In the genomic region with DNA sequence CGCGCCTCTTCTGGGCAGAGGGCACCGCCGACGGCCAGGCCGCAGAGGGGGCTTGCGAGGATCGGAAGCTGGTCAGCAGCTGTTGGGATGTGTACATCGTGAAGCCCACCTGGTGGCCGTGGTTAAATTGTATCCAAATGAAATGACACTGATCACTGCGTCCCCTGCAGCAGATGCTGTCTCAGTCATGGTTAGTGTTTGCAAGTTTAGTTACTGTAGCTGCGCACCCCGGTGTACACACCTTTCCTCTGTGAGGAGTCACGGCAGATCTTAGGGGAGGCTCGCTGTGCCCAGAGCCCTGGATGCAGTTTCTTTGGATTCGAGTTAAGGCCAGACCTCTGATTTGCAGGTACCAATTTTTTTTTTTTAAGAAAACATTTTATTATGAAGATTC, we compare ENCODE assay signal across 1 cellular context.
TF ChIP-seq lines count a peak whose summit lies in the region.

No MANE protein-coding gene starts in this region.

TF ChIP-seq in HepG2, 621 proteins besides CTCF, POLR2A, EP300 and RAD21:
- TF ChIP-seq ZC3H4 (CRISPR knock-in tag; IDR thresholded peaks at IDR 0.05; ENCODE audit: borderline replicate concordance) (0 out of 2 replicates have a peak, but pooled peaks have one; percentile 5), ARID2 (CRISPR knock-in tag; IDR thresholded peaks at IDR 0.05; ENCODE audit: borderline replicate concordance) (peak; percentile 77), SAP130 (CRISPR knock-in tag; IDR thresholded peaks at IDR 0.05; ENCODE audit: low read depth) (peak; percentile 0; the same call in 1 of the 2 replicates), ZNF652 (CRISPR knock-in tag; IDR thresholded peaks at IDR 0.05; ENCODE audit: borderline replicate concordance, low read depth) (no peak), ZSCAN9 (CRISPR knock-in tag; IDR thresholded peaks at IDR 0.05; ENCODE audit: borderline replicate concordance) (0 out of 2 replicates have a peak, but pooled peaks have one; percentile 8), ATRX (CRISPR knock-in tag; IDR thresholded peaks at IDR 0.05; ENCODE audit: borderline replicate concordance) (0 out of 2 replicates have a peak, but pooled peaks have one; percentile 70), KDM5A (IDR thresholded peaks at IDR 0.05; ENCODE audit: borderline replicate concordance, low read length) (peak; percentile 76; the same call in 1 of the 2 replicates), TEAD3 (CRISPR knock-in tag; optimal IDR thresholded peaks at IDR 0.05; ENCODE audit: borderline replicate concordance) (peak; percentile 32), SMYD3 (CRISPR knock-in tag; IDR thresholded peaks at IDR 0.05) (0 out of 2 replicates have a peak, but pooled peaks have one; percentile 19), ZNF790 (CRISPR knock-in tag; IDR thresholded peaks at IDR 0.05; ENCODE audit: borderline replicate concordance) (0 out of 2 replicates have a peak, but pooled peaks have one; percentile 3), YEATS2 (CRISPR knock-in tag; IDR thresholded peaks at IDR 0.05; ENCODE audit: borderline replicate concordance) (no peak; the same call in 1 of the 2 replicates), ZFY (CRISPR knock-in tag; IDR thresholded peaks at IDR 0.05) (0 out of 2 replicates have a peak, but pooled peaks have one; percentile 13), ZNF264 (CRISPR knock-in tag; IDR thresholded peaks at IDR 0.05) (0 out of 2 replicates have a peak, but pooled peaks have one; percentile 2), ZNF501 (CRISPR knock-in tag; IDR thresholded peaks at IDR 0.05) (no peak), ETV6 (CRISPR knock-in tag; conservative IDR thresholded peaks at IDR 0.05) (0 out of 2 replicates have a peak, but pooled peaks have one; percentile 12), TARDBP (CRISPR knock-in tag; IDR thresholded peaks at IDR 0.05) (peak; percentile 42), ZFYVE20 (CRISPR knock-in tag; IDR thresholded peaks at IDR 0.05; ENCODE audit: borderline replicate concordance, low read depth) (0 out of 2 replicates have a peak, but pooled peaks have one; percentile 18), ZNF724P (CRISPR knock-in tag; IDR thresholded peaks at IDR 0.05; ENCODE audit: borderline replicate concordance) (0 out of 2 replicates have a peak, but pooled peaks have one; percentile 3), NFKBIZ (CRISPR knock-in tag; IDR thresholded peaks at IDR 0.05) (no peak), SP4 (CRISPR knock-in tag; IDR thresholded peaks at IDR 0.05) (no peak), HHEX (CRISPR knock-in tag; IDR thresholded peaks at IDR 0.05) (0 out of 2 replicates have a peak, but pooled peaks have one; percentile 3), BORCS8-MEF2B (CRISPR knock-in tag; IDR thresholded peaks at IDR 0.05) (peak; percentile 1; the same call in 1 of the 2 replicates), ZNF747 (CRISPR knock-in tag; IDR thresholded peaks at IDR 0.05; ENCODE audit: borderline replicate concordance) (no peak), NCOA1 (CRISPR knock-in tag; IDR thresholded peaks at IDR 0.05) (peak; percentile 93; the same call in 1 of the 2 replicates), ZIK1 (CRISPR knock-in tag; IDR thresholded peaks at IDR 0.05; ENCODE audit: borderline replicate concordance, low read depth) (no peak), RXRB (CRISPR knock-in tag; IDR thresholded peaks at IDR 0.05; ENCODE audit: borderline replicate concordance) (0 out of 2 replicates have a peak, but pooled peaks have one; percentile 8), ZMYM4 (CRISPR knock-in tag; IDR thresholded peaks at IDR 0.05) (no peak), NR2F2 (IDR thresholded peaks at IDR 0.05; ENCODE audit: borderline replicate concordance, low read depth) (0 out of 2 replicates have a peak, but pooled peaks have one; percentile 18), ZNF263 (CRISPR knock-in tag; IDR thresholded peaks at IDR 0.05) (0 out of 2 replicates have a peak, but pooled peaks have one; percentile 21), FOXJ3 (CRISPR knock-in tag; IDR thresholded peaks at IDR 0.05; ENCODE audit: borderline replicate concordance) (0 out of 2 replicates have a peak, but pooled peaks have one; percentile 8)
- TF ChIP-seq, protein P1, sequence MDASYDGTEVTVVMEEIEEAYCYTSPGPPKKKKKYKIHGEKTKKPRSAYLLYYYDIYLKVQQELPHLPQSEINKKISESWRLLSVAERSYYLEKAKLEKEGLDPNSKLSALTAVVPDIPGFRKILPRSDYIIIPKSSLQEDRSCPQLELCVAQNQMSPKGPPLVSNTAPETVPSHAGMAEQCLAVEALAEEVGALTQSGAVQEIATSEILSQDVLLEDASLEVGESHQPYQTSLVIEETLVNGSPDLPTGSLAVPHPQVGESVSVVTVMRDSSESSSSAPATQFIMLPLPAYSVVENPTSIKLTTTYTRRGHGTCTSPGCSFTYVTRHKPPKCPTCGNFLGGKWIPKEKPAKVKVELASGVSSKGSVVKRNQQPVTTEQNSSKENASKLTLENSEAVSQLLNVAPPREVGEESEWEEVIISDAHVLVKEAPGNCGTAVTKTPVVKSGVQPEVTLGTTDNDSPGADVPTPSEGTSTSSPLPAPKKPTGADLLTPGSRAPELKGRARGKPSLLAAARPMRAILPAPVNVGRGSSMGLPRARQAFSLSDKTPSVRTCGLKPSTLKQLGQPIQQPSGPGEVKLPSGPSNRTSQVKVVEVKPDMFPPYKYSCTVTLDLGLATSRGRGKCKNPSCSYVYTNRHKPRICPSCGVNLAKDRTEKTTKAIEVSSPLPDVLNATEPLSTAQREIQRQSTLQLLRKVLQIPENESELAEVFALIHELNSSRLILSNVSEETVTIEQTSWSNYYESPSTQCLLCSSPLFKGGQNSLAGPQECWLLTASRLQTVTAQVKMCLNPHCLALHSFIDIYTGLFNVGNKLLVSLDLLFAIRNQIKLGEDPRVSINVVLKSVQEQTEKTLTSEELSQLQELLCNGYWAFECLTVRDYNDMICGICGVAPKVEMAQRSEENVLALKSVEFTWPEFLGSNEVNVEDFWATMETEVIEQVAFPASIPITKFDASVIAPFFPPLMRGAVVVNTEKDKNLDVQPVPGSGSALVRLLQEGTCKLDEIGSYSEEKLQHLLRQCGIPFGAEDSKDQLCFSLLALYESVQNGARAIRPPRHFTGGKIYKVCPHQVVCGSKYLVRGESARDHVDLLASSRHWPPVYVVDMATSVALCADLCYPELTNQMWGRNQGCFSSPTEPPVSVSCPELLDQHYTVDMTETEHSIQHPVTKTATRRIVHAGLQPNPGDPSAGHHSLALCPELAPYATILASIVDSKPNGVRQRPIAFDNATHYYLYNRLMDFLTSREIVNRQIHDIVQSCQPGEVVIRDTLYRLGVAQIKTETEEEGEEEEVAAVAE (CRISPR knock-in tag; IDR thresholded peaks at IDR 0.05; ENCODE audit: borderline replicate concordance), result peak; percentile 15; the same call in 1 of the 2 replicates
- TF ChIP-seq, protein P2, sequence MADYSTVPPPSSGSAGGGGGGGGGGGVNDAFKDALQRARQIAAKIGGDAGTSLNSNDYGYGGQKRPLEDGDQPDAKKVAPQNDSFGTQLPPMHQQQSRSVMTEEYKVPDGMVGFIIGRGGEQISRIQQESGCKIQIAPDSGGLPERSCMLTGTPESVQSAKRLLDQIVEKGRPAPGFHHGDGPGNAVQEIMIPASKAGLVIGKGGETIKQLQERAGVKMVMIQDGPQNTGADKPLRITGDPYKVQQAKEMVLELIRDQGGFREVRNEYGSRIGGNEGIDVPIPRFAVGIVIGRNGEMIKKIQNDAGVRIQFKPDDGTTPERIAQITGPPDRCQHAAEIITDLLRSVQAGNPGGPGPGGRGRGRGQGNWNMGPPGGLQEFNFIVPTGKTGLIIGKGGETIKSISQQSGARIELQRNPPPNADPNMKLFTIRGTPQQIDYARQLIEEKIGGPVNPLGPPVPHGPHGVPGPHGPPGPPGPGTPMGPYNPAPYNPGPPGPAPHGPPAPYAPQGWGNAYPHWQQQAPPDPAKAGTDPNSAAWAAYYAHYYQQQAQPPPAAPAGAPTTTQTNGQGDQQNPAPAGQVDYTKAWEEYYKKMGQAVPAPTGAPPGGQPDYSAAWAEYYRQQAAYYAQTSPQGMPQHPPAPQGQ (CRISPR knock-in tag; IDR thresholded peaks at IDR 0.05; ENCODE audit: borderline replicate concordance), result 0 out of 2 replicates have a peak, but pooled peaks have one; percentile 68
- TF ChIP-seq, protein P3, sequence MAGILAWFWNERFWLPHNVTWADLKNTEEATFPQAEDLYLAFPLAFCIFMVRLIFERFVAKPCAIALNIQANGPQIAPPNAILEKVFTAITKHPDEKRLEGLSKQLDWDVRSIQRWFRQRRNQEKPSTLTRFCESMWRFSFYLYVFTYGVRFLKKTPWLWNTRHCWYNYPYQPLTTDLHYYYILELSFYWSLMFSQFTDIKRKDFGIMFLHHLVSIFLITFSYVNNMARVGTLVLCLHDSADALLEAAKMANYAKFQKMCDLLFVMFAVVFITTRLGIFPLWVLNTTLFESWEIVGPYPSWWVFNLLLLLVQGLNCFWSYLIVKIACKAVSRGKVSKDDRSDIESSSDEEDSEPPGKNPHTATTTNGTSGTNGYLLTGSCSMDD (CRISPR knock-in tag; IDR thresholded peaks at IDR 0.05), result 0 out of 2 replicates have a peak, but pooled peaks have one; percentile 9
- TF ChIP-seq, protein P4, sequence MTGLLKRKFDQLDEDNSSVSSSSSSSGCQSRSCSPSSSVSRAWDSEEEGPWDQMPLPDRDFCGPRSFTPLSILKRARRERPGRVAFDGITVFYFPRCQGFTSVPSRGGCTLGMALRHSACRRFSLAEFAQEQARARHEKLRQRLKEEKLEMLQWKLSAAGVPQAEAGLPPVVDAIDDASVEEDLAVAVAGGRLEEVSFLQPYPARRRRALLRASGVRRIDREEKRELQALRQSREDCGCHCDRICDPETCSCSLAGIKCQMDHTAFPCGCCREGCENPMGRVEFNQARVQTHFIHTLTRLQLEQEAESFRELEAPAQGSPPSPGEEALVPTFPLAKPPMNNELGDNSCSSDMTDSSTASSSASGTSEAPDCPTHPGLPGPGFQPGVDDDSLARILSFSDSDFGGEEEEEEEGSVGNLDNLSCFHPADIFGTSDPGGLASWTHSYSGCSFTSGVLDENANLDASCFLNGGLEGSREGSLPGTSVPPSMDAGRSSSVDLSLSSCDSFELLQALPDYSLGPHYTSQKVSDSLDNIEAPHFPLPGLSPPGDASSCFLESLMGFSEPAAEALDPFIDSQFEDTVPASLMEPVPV (CRISPR knock-in tag; IDR thresholded peaks at IDR 0.05), result peak; percentile 50; the same call in 1 of the 2 replicates
- TF ChIP-seq, protein P5, sequence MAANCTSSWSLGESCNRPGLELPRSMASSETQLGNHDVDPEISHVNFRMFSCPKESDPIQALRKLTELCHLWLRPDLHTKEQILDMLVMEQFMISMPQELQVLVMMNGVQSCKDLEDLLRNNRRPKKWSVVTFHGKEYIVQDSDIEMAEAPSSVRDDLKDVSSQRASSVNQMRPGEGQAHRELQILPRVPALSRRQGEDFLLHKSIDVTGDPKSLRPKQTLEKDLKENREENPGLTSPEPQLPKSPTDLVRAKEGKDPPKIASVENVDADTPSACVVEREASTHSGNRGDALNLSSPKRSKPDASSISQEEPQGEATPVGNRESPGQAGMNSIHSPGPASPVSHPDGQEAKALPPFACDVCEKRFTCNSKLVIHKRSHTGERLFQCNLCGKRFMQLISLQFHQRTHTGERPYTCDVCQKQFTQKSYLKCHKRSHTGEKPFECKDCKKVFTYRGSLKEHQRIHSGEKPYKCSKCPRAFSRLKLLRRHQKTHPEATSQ (CRISPR knock-in tag; IDR thresholded peaks at IDR 0.05; ENCODE audit: borderline replicate concordance), result no peak; the same call in 1 of the 2 replicates
- TF ChIP-seq, protein P6, sequence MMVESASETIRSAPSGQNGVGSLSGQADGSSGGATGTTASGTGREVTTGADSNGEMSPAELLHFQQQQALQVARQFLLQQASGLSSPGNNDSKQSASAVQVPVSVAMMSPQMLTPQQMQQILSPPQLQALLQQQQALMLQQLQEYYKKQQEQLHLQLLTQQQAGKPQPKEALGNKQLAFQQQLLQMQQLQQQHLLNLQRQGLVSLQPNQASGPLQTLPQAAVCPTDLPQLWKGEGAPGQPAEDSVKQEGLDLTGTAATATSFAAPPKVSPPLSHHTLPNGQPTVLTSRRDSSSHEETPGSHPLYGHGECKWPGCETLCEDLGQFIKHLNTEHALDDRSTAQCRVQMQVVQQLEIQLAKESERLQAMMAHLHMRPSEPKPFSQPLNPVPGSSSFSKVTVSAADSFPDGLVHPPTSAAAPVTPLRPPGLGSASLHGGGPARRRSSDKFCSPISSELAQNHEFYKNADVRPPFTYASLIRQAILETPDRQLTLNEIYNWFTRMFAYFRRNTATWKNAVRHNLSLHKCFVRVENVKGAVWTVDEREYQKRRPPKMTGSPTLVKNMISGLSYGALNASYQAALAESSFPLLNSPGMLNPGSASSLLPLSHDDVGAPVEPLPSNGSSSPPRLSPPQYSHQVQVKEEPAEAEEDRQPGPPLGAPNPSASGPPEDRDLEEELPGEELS (CRISPR knock-in tag; IDR thresholded peaks at IDR 0.05), result no peak
- TF ChIP-seq, protein P7, sequence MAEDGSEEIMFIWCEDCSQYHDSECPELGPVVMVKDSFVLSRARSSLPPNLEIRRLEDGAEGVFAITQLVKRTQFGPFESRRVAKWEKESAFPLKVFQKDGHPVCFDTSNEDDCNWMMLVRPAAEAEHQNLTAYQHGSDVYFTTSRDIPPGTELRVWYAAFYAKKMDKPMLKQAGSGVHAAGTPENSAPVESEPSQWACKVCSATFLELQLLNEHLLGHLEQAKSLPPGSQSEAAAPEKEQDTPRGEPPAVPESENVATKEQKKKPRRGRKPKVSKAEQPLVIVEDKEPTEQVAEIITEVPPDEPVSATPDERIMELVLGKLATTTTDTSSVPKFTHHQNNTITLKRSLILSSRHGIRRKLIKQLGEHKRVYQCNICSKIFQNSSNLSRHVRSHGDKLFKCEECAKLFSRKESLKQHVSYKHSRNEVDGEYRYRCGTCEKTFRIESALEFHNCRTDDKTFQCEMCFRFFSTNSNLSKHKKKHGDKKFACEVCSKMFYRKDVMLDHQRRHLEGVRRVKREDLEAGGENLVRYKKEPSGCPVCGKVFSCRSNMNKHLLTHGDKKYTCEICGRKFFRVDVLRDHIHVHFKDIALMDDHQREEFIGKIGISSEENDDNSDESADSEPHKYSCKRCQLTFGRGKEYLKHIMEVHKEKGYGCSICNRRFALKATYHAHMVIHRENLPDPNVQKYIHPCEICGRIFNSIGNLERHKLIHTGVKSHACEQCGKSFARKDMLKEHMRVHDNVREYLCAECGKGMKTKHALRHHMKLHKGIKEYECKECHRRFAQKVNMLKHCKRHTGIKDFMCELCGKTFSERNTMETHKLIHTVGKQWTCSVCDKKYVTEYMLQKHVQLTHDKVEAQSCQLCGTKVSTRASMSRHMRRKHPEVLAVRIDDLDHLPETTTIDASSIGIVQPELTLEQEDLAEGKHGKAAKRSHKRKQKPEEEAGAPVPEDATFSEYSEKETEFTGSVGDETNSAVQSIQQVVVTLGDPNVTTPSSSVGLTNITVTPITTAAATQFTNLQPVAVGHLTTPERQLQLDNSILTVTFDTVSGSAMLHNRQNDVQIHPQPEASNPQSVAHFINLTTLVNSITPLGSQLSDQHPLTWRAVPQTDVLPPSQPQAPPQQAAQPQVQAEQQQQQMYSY (CRISPR knock-in tag; IDR thresholded peaks at IDR 0.05), result 0 out of 2 replicates have a peak, but pooled peaks have one; percentile 6
- TF ChIP-seq, protein P8, sequence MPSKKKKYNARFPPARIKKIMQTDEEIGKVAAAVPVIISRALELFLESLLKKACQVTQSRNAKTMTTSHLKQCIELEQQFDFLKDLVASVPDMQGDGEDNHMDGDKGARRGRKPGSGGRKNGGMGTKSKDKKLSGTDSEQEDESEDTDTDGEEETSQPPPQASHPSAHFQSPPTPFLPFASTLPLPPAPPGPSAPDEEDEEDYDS (CRISPR knock-in tag; IDR thresholded peaks at IDR 0.05), result 0 out of 2 replicates have a peak, but pooled peaks have one; percentile 8
